28 cellular contexts compared by ENCODE assay signal in genomic region chr7:74395745-74396311, GRCh38.
"Had no signal": no experiment of that assay in that cellular context is flagged by ENCODE, and none has a peak within 500 bp of the region (broad histone marks: within the 10 kb centered on the region; RNA-seq: fewer than 3 reads in every experiment).

No MANE protein-coding gene starts in this region.

- H3K27me3 ChIP-seq: SJCRH30 had no signal

- H3K27me3 Mint-ChIP-seq: activated CD8-positive, alpha-beta T cell treated with anti-CD3 and anti-CD28 coated beads for 36 hours; activated naive CD8-positive, alpha-beta T cell treated with anti-CD3 and anti-CD28 coated beads, Interleukin-2, amount 50 U/mL, for 24 hours; central memory CD8-positive, alpha-beta T cell had no signal

- H3K4me1 Mint-ChIP-seq: activated naive CD8-positive, alpha-beta T cell treated with anti-CD3 and anti-CD28 coated beads, Interleukin-2, amount 50 U/mL, for 24 hours; brain; central memory CD8-positive, alpha-beta T cell had no signal

- DNase-seq: activated CD4-positive, alpha-beta T cell treated with anti-CD3 and anti-CD28 coated beads for 4 hours; activated CD8-positive, alpha-beta memory T cell treated with anti-CD3 and anti-CD28 coated beads, Interleukin-2, amount 50 U/mL, for 48 hours; activated CD8-positive, alpha-beta T cell treated with anti-CD3 and anti-CD28 coated beads for 36 hours; activated naive CD4-positive, alpha-beta T cell treated with Interleukin-2 at 50 U/mL for 16 hours; activated naive CD8-positive, alpha-beta T cell treated with anti-CD3 and anti-CD28 coated beads, Interleukin-2, amount 50 U/mL, for 24 hours; activated T-cell treated with anti-CD3 and anti-CD28 coated beads, Interleukin-2, amount 50 U/mL, for 1 hour; amniotic stem cell; Karpas-422; MM.1S; NCI-H1105; NCI-H1436 treated with DMSO at 0.1 percent for 48 hours; NCI-H187; NCI-H2081; NCI-H446; NCI-H524 treated with DMSO at 0.1 percent for 48 hours; NCI-H774; OCI-M1; Right ventricle myocardium superior; SJCRH30; SK-N-SH; T-helper 1 cell; WERI-Rb-1 had no signal

- H3K27ac Mint-ChIP-seq: activated CD8-positive, alpha-beta T cell treated with anti-CD3 and anti-CD28 coated beads for 36 hours; activated naive CD8-positive, alpha-beta T cell treated with anti-CD3 and anti-CD28 coated beads, Interleukin-2, amount 50 U/mL, for 24 hours had no signal

- ATAC-seq: activated CD4-positive, CD25-positive, alpha-beta regulatory T cell treated with anti-CD3 and anti-CD28 coated beads, Interleukin-2, amount 50 U/mL, for 24 hours; activated CD8-positive, alpha-beta T cell treated with anti-CD3 and anti-CD28 coated beads for 36 hours; activated naive CD4-positive, alpha-beta T cell treated with anti-CD3 and anti-CD28 coated beads, Interleukin-2, amount 50 U/mL, for 72 hours; activated naive CD8-positive, alpha-beta T cell treated with anti-CD3 and anti-CD28 coated beads, Interleukin-2, amount 50 U/mL, for 24 hours; Panc1 had no signal

- H3K9ac ChIP-seq: SK-N-SH had no signal

- H3K4me3 ChIP-seq: SJCRH30 had no signal

- H3K4me2 ChIP-seq: SK-N-SH had no signal

- FAIRE-seq: astrocyte had no signal

- H3K4me3 Mint-ChIP-seq: activated CD8-positive, alpha-beta T cell treated with anti-CD3 and anti-CD28 coated beads for 36 hours; activated naive CD8-positive, alpha-beta T cell treated with anti-CD3 and anti-CD28 coated beads, Interleukin-2, amount 50 U/mL, for 24 hours; brain; central memory CD8-positive, alpha-beta T cell had no signal

- H3K36me3 Mint-ChIP-seq: activated naive CD4-positive, alpha-beta T cell treated with anti-CD3 and anti-CD28 coated beads, Interleukin-2, amount 50 U/mL, for 72 hours had no signal

- H3K27ac ChIP-seq: SJCRH30, WERI-Rb-1 had no signal

- H3K9me3 ChIP-seq: SJCRH30, SK-N-SH had no signal

- H3K9me3 Mint-ChIP-seq: activated CD8-positive, alpha-beta T cell treated with anti-CD3 and anti-CD28 coated beads for 36 hours; activated naive CD4-positive, alpha-beta T cell treated with anti-CD3 and anti-CD28 coated beads, Interleukin-2, amount 50 U/mL, for 72 hours; activated naive CD8-positive, alpha-beta T cell treated with anti-CD3 and anti-CD28 coated beads, Interleukin-2, amount 50 U/mL, for 24 hours; central memory CD8-positive, alpha-beta T cell had no signal
